9 cellular contexts compared by ENCODE assay signal in the genomic region with DNA sequence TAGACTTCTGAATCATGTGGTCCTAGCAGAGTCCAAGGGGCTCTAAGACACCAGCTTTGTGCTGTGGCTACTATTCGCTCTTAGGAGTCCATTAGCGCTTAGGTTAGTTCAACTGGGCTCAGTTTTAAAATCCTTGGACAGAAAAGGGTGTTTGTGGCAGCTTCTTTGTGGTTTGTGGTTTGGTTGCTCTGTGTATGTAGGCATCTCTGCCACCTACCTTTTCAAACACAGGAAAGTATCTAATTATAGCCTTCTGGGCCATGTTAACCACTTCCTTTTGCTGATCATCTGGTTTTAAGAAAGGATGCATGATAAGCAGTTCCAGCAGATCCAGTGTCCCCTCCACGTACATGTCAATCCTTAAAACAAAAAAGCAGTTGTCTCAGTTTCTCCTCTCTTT. TPM values are rescaled to one million over a fixed set of nuclear protein-coding genes. Genes with fewer than 3 reads are reported as not detected.
DNase-seq lines count a peak whose midpoint lies in the region; ATAC-seq and TF ChIP-seq lines count a peak whose summit lies in the region.
"Had no signal": no experiment of that assay in that cellular context is flagged by ENCODE, and none has a peak within 500 bp of the region (broad histone marks: within the 10 kb centered on the region; RNA-seq: fewer than 3 reads in every experiment).

No MANE protein-coding gene starts in this region.

- ATAC-seq in GM18519 (IDR thresholded peaks at IDR 0.05; ENCODE audit: low FRiP score, unreplicated experiment) (peak; percentile 55), HG02642 (IDR thresholded peaks at IDR 0.05; ENCODE audit: poor library complexity, unreplicated experiment) (peak; percentile 75), memory B cell (ENCODE audit: low read depth) (peak; percentile 93), HG02840 (IDR thresholded peaks at IDR 0.05; ENCODE audit: low FRiP score, unreplicated experiment) (no peak)

- H3K4me3 Mint-ChIP-seq in memory B cell: peak overlapping the region; percentile 41

- peak overlapping the region; percentile 31 for H3K27ac Mint-ChIP-seq in memory B cell

- BruUV-seq in OCI-LY7 (replicated peaks; lab: Mats Ljungman, UMichigan): no TSS peak

- H3K27ac ChIP-seq in OCI-LY7 (ENCODE audit: low read depth, low read length, poor library complexity, severe bottlenecking) (no peak overlapping the region), dorsolateral prefrontal cortex (peak overlapping the region in 1 of 59 donors; percentile 8)

- CTCF ChIA-PET in OCI-LY7 (lab: Charles Lee; ENCODE audit: unreplicated experiment): no interaction called here

- H3K27me3 Mint-ChIP-seq in memory B cell: peaks cover 1% of the 10 kb centered on the region

- no peaks in the 10 kb centered on the region for H4K20me1 ChIP-seq in OCI-LY7 (ENCODE audit: insufficient read depth, low read length)

- no peaks in the 10 kb centered on the region for H3K9me3 Mint-ChIP-seq in memory B cell

- no peak overlapping the region for H2AFZ ChIP-seq in OCI-LY7 (ENCODE audit: low read length)

- POLR2A ChIA-PET in OCI-LY7 (lab: Charles Lee): interaction anchor here (0.7 to 1.3 kb wide), 2 partner anchors 10 to 14 kb away, joined by 3 read pairs; no protein-coding TSS in a partner anchor

- peak overlapping the region; percentile 7; the same call in 1 of the 2 replicates for H3K4me2 ChIP-seq in OCI-LY7 (ENCODE audit: low read length)

- peak; percentile 36 for DNase-seq in OCI-LY7 (ENCODE audit: low spot score)
- peak in 1 of 2 donors; percentile 11 for DNase-seq in memory B cell (ENCODE audit: low spot score in 2 of 2)
- DNase-seq in NCI-H774 (lab: John Stamatoyannopoulos, UW): no peak
- no peak for DNase-seq in NCI-H524 (lab: John Stamatoyannopoulos, UW)
- no peak for DNase-seq in dorsolateral prefrontal cortex
- DNase-seq: IMR-90 had no signal

- no peaks in the 10 kb centered on the region for H3K79me2 ChIP-seq in OCI-LY7 (ENCODE audit: insufficient read depth, low read depth, low read length)

- H3K27me3 ChIP-seq in dorsolateral prefrontal cortex: no peaks in the 10 kb centered on the region

- H3K36me3 Mint-ChIP-seq in memory B cell: no peaks in the 10 kb centered on the region

- H3K9me3 ChIP-seq in OCI-LY7 (ENCODE audit: low read length): no peaks in the 10 kb centered on the region

- H3K4me1 Mint-ChIP-seq in memory B cell: peaks cover 35% of the 10 kb centered on the region

- peaks cover 8% of the 10 kb centered on the region for H3K4me1 ChIP-seq in OCI-LY7 (ENCODE audit: insufficient read depth, low read length, poor library complexity, severe bottlenecking)

- H3K4me3 ChIP-seq in OCI-LY7 (ENCODE audit: low read depth, low read length, poor library complexity, severe bottlenecking) (no peak overlapping the region), dorsolateral prefrontal cortex (no peak overlapping the region)

- H3K36me3 ChIP-seq in OCI-LY7 (ENCODE audit: insufficient read depth, low read length): no peaks in the 10 kb centered on the region

- TF ChIP-seq CTCF in OCI-LY7 (conservative IDR thresholded peaks at IDR 0.05; ENCODE audit: low read length) (no peak), dorsolateral prefrontal cortex (IDR thresholded peaks at IDR 0.05 in 54 of 56, conservative IDR thresholded peaks at IDR 0.05 in 2 of 56; ENCODE audit: low read depth in 1 of 56, partially characterized antibody in 56 of 56) (no peak)

- intact Hi-C loops in OCI-LY7 (cut with micrococcal nuclease; ENCODE audit: unreplicated experiment) (no loop called here), dorsolateral prefrontal cortex (cut with DNase I) (no loop called here)

- no peaks in the 10 kb centered on the region for H3K9me2 ChIP-seq in OCI-LY7 (ENCODE audit: insufficient read depth, low read length)

RNA-seq across cellular contexts. Expression of a gene that starts 10.8 kb away (rescaled TPM):
- 0.36 and 0.63 TPM in 2 replicates for total RNA-seq in OCI-LY7 (2014; rRNA removed; shearing (Covaris generic))
- total RNA-seq in OCI-LY7 (2022) (1.0 and 1.1 TPM in 2 replicates), dorsolateral prefrontal cortex (10 to 100 TPM; 26.7 to 82.7 (median 57.8) TPM)

Comparison
In these comparisons a context has a peak if more than half of its experiments do, and no peak if none do; other contexts are left out.
1. RNA of a gene that starts 10.8 kb away (total RNA-seq): 26.7 to 82.7 TPM in dorsolateral prefrontal cortex; 0.36 to 1.1 TPM in OCI-LY7; every median in the first group is over 10 times any median in the second.